8 cellular contexts compared by ENCODE assay signal in genomic region chr15:22494466-22495113, GRCh38. TPM values are rescaled to one million over a fixed set of nuclear protein-coding genes. Genes with fewer than 3 reads are reported as not detected.
DNase-seq lines count a peak whose midpoint lies in the region; ATAC-seq and TF ChIP-seq lines count a peak whose summit lies in the region.
"Not testable (repeated sequence)": the region's sequence is repeated elsewhere in the genome, so short reads cannot be mapped to it uniquely, and the experiment has no call there.

No MANE protein-coding gene starts in this region.

- H3K27ac Mint-ChIP-seq in memory B cell, result not testable (repeated sequence)

- not testable (repeated sequence) for TF ChIP-seq CTCF in adrenal gland (IDR thresholded peaks at IDR 0.05); fibroblast of mammary gland (conservative IDR thresholded peaks at IDR 0.05; ENCODE audit: control insufficient read depth, insufficient read depth, low read depth, low read length); testis (IDR thresholded peaks at IDR 0.05)

- WGBS in adrenal gland, 4 donors, result 0 to 2% methylated on average over 30 to 42 of the region's 88 CpGs; no CpG with 5 or more reads in 2 of the 4 donors
- no CpG with 5 or more reads among the region's 88 CpGs for WGBS in testis, 2 donors

- H3K4me3 ChIP-seq in adrenal gland (peak overlapping the region in 1 of 4 donors; percentile 45), fibroblast of mammary gland (ENCODE audit: control insufficient read depth, low read depth, low read length) (peak overlapping the region; percentile 12), testis (peak overlapping the region; percentile 34 to 39)

- H3K9me3 ChIP-seq in adrenal gland (replicated peaks in 1 of 3); testis: not testable (repeated sequence)

- H3K36me3 ChIP-seq in adrenal gland (replicated peaks in 1 of 2); testis (ENCODE audit: low read depth, missing control alignments): not testable (repeated sequence)

- not testable (repeated sequence) for H3K27me3 Mint-ChIP-seq in memory B cell

- H3K4me3 Mint-ChIP-seq in memory B cell, result peak overlapping the region; percentile 89

- H3K27me3 ChIP-seq in adrenal gland, testis: not testable (repeated sequence)

- H3K4me1 ChIP-seq in adrenal gland (replicated peaks in 1 of 2); testis: not testable (repeated sequence)

- intact Hi-C loops in adrenal gland (cut with DNase I); sciatic nerve (cut with DNase I); testis (cut with DNase I; ENCODE audit: low total_unique reads): not testable (repeated sequence)

- in situ Hi-C loops in Caki2 (cut with HindIII; ENCODE audit: low pct_unique_long_range_greater_than_20kb, low sequenced_read_pairs), result not testable (repeated sequence)

- not testable (repeated sequence) for TF ChIP-seq POLR2A in adrenal gland (IDR thresholded peaks at IDR 0.05); testis (IDR thresholded peaks at IDR 0.05)

- not testable (repeated sequence) for H3K36me3 Mint-ChIP-seq in memory B cell

- H3K27ac ChIP-seq in adrenal gland, result peak overlapping the region in 1 of 5 donors; percentile 75
- not testable (repeated sequence) for H3K27ac ChIP-seq in testis

- not testable (repeated sequence) for H3K9me3 Mint-ChIP-seq in memory B cell

- peak; percentile 56 for ATAC-seq in memory B cell (ENCODE audit: low read depth)
- ATAC-seq in sciatic nerve, result not testable (repeated sequence)

- not testable (repeated sequence) for H3K4me1 Mint-ChIP-seq in memory B cell

- peak; percentile 73 for DNase-seq in Caki2 (ENCODE audit: low read depth)
- peak; percentile 71 for DNase-seq in LoVo (ENCODE audit: low spot score)
- DNase-seq in activated CD4-positive, alpha-beta T cell treated with anti-CD3 and anti-CD28 coated beads for 4 hours, result peak; percentile 5 to 8
- DNase-seq in adrenal gland, result peak; percentile 38 to 82 (median 75)
- DNase-seq in fibroblast of mammary gland (ENCODE audit: low read depth), result peak; percentile 56
- DNase-seq in memory B cell (ENCODE audit: low spot score in 2 of 2), result peak; percentile 29 to 35
- peak; percentile 80 for DNase-seq in sciatic nerve (ENCODE audit: low spot score)
- DNase-seq in testis, result peak; percentile 79

RNA-seq across cellular contexts. Expression of gene GOLGA6L22, which starts 35.9 kb away (rescaled TPM):
- total RNA-seq in Caki2 (2014; rRNA removed; shearing (Covaris generic); ENCODE audit: low replicate concordance), result not detected in 2 replicates
- not detected for total RNA-seq in adrenal gland
- not detected for polyA plus RNA-seq in adrenal gland
- total RNA-seq in sciatic nerve, result not detected
- 1 to 10 TPM in 1 of 2 donors, under 1 TPM in 1; 0.74 to 5.8 TPM for total RNA-seq in testis
- polyA plus RNA-seq in testis (ENCODE audit: insufficient read depth, low read depth, low replicate concordance), result 5.6 TPM

Comparison
In these comparisons a context has a peak if more than half of its experiments do, and no peak if none do; other contexts are left out.
1. DNase-seq: peak in every context shown above with its lines; median percentile 80 in sciatic nerve; 79 in testis; 75 in adrenal gland; 73 in Caki2; 71 in LoVo; 56 in fibroblast of mammary gland; 32 in memory B cell; 6 in activated CD4-positive, alpha-beta T cell treated with anti-CD3 and anti-CD28 coated beads for 4 hours.